ENCODE assay signal across 9 cellular contexts in the genomic region with DNA sequence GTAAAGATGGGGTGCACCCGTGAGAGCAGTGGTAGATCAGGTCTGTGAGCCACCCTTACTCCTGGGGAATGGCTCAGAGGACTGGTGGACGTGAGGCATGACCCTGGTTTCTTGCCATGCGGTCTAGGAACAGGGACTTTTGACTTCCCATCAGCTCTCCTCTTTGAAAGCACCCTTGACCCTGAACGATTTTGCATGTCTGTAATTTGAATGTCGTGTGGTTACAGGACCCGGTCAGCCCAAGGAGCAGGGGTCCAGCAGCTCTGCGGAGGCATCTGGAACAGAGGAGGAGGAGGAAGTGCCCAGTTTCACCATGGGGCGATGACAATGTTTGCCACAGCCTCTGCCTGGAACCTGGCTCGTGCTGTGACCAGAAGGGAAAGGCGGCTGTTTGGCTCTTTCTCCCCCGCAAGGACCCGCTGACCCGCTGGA. TPM values are rescaled to one million over a fixed set of nuclear protein-coding genes. Genes with fewer than 3 reads are reported as not detected.
DNase-seq lines count a peak whose midpoint lies in the region; ATAC-seq and TF ChIP-seq lines count a peak whose summit lies in the region.
"Had no signal": no experiment of that assay in that cellular context is flagged by ENCODE, and none has a peak within 500 bp of the region (broad histone marks: within the 10 kb centered on the region; RNA-seq: fewer than 3 reads in every experiment).

No MANE protein-coding gene starts in this region.

- H3K4me2 ChIP-seq in PC-3 (ENCODE audit: low read length), result no peak overlapping the region

- H3K36me3 Mint-ChIP-seq in CD8-positive, alpha-beta T cell, result peaks cover 30% of the 10 kb centered on the region

- H3K9me2 ChIP-seq in PC-3 (replicated peaks; ENCODE audit: low read length), result no peaks in the 10 kb centered on the region

- no peaks in the 10 kb centered on the region for H3K27me3 ChIP-seq in CD8-positive, alpha-beta T cell (ENCODE audit: insufficient read depth, low read length)
- no peaks in the 10 kb centered on the region for H3K27me3 ChIP-seq in Peyer's patch
- no peaks in the 10 kb centered on the region for H3K27me3 ChIP-seq in layer of hippocampus (ENCODE audit: control insufficient read depth, insufficient read depth, low read length)
- H3K27me3 ChIP-seq in PC-3 (ENCODE audit: low read length), result no peaks in the 10 kb centered on the region

- TF ChIP-seq CTCF in CD8-positive, alpha-beta T cell (IDR thresholded peaks at IDR 0.05), result no peak
- TF ChIP-seq CTCF in Peyer's patch (IDR thresholded peaks at IDR 0.05) (no peak), PC-3 (conservative IDR thresholded peaks at IDR 0.05; ENCODE audit: low read depth, low read length) (no peak)

- no peak overlapping the region for H2AFZ ChIP-seq in PC-3 (ENCODE audit: low read length)

- H3F3A ChIP-seq in PC-3 (ENCODE audit: low read length, unreplicated experiment), result no peaks in the 10 kb centered on the region

- H3K4me1 ChIP-seq in CD8-positive, alpha-beta T cell (ENCODE audit: insufficient read depth, low read length), result peaks cover 81% of the 10 kb centered on the region
- H3K4me1 ChIP-seq in Peyer's patch (peaks cover 0 to 49% (median 20%) of the 10 kb centered on the region in 4 donors), PC-3 (ENCODE audit: insufficient read depth, low read length) (no peaks in the 10 kb centered on the region)

- no TSS peak for BruUV-seq in PC-3 (replicated peaks; lab: Mats Ljungman, UMichigan)

- H3K4me3 Mint-ChIP-seq in CD8-positive, alpha-beta T cell, result peak overlapping the region; percentile 55

- no peak for ATAC-seq in CD8-positive, alpha-beta T cell
- ATAC-seq in GM21447 (IDR thresholded peaks at IDR 0.05; ENCODE audit: unreplicated experiment), result peak; percentile 40
- no peak for ATAC-seq in PC-3
- no peak for ATAC-seq in GM21737 (IDR thresholded peaks at IDR 0.05; ENCODE audit: unreplicated experiment)
- no peak for ATAC-seq in HG03354 (IDR thresholded peaks at IDR 0.05; ENCODE audit: poor library complexity, severe bottlenecking, unreplicated experiment)

- DNase-seq in CD8-positive, alpha-beta T cell, result no peak
- DNase-seq in Peyer's patch (peak in 2 of 3 donors; percentile 64 to 71), PC-3 (no peak)
- DNase-seq in central memory CD4-positive, alpha-beta T cell, result no peak
- DNase-seq: NK-92 treated with Interleukin-12 subunit alpha and Interleukin-12 subunit beta, amount 100 ng/mL, for 24 hours had no signal

- H3K4me1 Mint-ChIP-seq in CD8-positive, alpha-beta T cell (ENCODE audit: low read depth), result peaks cover 79% of the 10 kb centered on the region

- CTCF ChIA-PET in CD8-positive, alpha-beta T cell (lab: Charles Lee), result interaction anchor here (2.2 to 2.9 kb wide), 3 partner anchors 9 to 19 kb away, joined by 8 to 12 read pairs (median 10); no protein-coding TSS in a partner anchor
- CTCF ChIA-PET in PC-3 (lab: Charles Lee), result no interaction called here

- POLR2A ChIA-PET in CD8-positive, alpha-beta T cell (lab: Charles Lee), result interaction anchor here (1.9 to 3.7 kb wide), 4 partner anchors 7 to 40 kb away, joined by 9 to 48 read pairs (median 12); partner anchors contain the start of genes ALKBH4 and LRWD1
- POLR2A ChIA-PET in PC-3 (lab: Charles Lee; ENCODE audit: unreplicated experiment), result no interaction called here

- no peaks in the 10 kb centered on the region for H4K20me1 ChIP-seq in PC-3 (ENCODE audit: low read length)

- H3K9me3 Mint-ChIP-seq in CD8-positive, alpha-beta T cell, result no peaks in the 10 kb centered on the region

- H3K36me3 ChIP-seq in CD8-positive, alpha-beta T cell (ENCODE audit: insufficient read depth, low read length), result peaks cover 6% of the 10 kb centered on the region
- peaks cover 0 to 27% (median 0%) of the 10 kb centered on the region in 3 donors for H3K36me3 ChIP-seq in Peyer's patch
- H3K36me3 ChIP-seq in PC-3 (ENCODE audit: low read depth, low read length), result peaks cover 10% of the 10 kb centered on the region; the same call in 1 of the 2 replicates

- H3K9ac ChIP-seq in PC-3 (ENCODE audit: low read length), result no peak overlapping the region

- H3K4me3 ChIP-seq in CD8-positive, alpha-beta T cell (ENCODE audit: low read depth, low read length), result no peak overlapping the region
- H3K4me3 ChIP-seq in Peyer's patch (peak overlapping the region in 1 of 4 donors; percentile 29), PC-3 (ENCODE audit: low read length) (no peak overlapping the region)

- no peak overlapping the region for H3K27ac ChIP-seq in CD8-positive, alpha-beta T cell (ENCODE audit: low read depth, low read length)
- peak overlapping the region; percentile 79 to 98 (median 92) for H3K27ac ChIP-seq in Peyer's patch
- H3K27ac ChIP-seq in layer of hippocampus (ENCODE audit: low read depth, low read length), result peak overlapping the region; percentile 40
- no peak overlapping the region for H3K27ac ChIP-seq in PC-3 (ENCODE audit: low read length)

- no peaks in the 10 kb centered on the region for H3K9me3 ChIP-seq in CD8-positive, alpha-beta T cell (ENCODE audit: low read length)
- H3K9me3 ChIP-seq in Peyer's patch (no peaks in the 10 kb centered on the region), PC-3 (ENCODE audit: low read length) (no peaks in the 10 kb centered on the region)

- peak overlapping the region; percentile 100 for H3K27ac Mint-ChIP-seq in CD8-positive, alpha-beta T cell

- H3K27me3 Mint-ChIP-seq in CD8-positive, alpha-beta T cell (ENCODE audit: low read depth), result no peaks in the 10 kb centered on the region

- TF ChIP-seq POLR2A in Peyer's patch (IDR thresholded peaks at IDR 0.05), result no peak

- no peaks in the 10 kb centered on the region for H3K79me2 ChIP-seq in PC-3 (ENCODE audit: low read length)

- intact Hi-C loops in CD8-positive, alpha-beta T cell (cut with DNase I, micrococcal nuclease), result loop anchor here in 1 of 2 experiments (1.0 kb wide), 2 partner anchors 9 to 10 kb away; no protein-coding TSS in a partner anchor
- intact Hi-C loops in PC-3 (cut with micrococcal nuclease), result no loop called here

RNA-seq across cellular contexts. Expression of gene ORAI2, which starts 8.6 kb away (rescaled TPM):
- total RNA-seq in CD8-positive, alpha-beta T cell, result 10 to 100 TPM; 20.4 to 25.5 TPM
- total RNA-seq in Peyer's patch, result 10 to 100 TPM in 1 of 4 donors, 1 to 10 TPM in 3; 2.1 to 39.6 (median 4.2) TPM
- 20.8 and 21.5 TPM in 2 replicates for total RNA-seq in PC-3 (2014; rRNA removed)

RNA-seq across cellular contexts. Expression of gene PRKRIP1, which starts 28.6 kb away (rescaled TPM):
- 10 to 100 TPM; 51.1 to 57.2 TPM for total RNA-seq in CD8-positive, alpha-beta T cell
- 10 to 100 TPM; 20.7 to 63.5 (median 38.2) TPM for total RNA-seq in Peyer's patch
- total RNA-seq in PC-3 (2014; rRNA removed), result 28.9 and 49.4 TPM in 2 replicates

RNA-seq across cellular contexts. Expression of gene ALKBH4, which starts 39.9 kb away (rescaled TPM):
- total RNA-seq in CD8-positive, alpha-beta T cell, result 1 to 10 TPM; 4.4 to 5.2 TPM
- total RNA-seq in Peyer's patch, result 10 to 100 TPM; 10.7 to 40.5 (median 18.7) TPM
- total RNA-seq in PC-3 (2014; rRNA removed), result 21.3 and 31.0 TPM in 2 replicates

RNA-seq across cellular contexts. Expression of gene LRWD1, which starts 40.0 kb away (rescaled TPM):
- 10 to 100 TPM; 14.9 to 19.1 TPM for total RNA-seq in CD8-positive, alpha-beta T cell
- 10 to 100 TPM; 22.6 to 79.2 (median 23.8) TPM for total RNA-seq in Peyer's patch
- total RNA-seq in PC-3 (2014; rRNA removed), result 41.8 and 69.5 TPM in 2 replicates

RNA-seq across cellular contexts. Expression of gene POLR2J, which starts 53.9 kb away (rescaled TPM):
- 10 to 100 TPM; 37.4 to 42.9 TPM for total RNA-seq in CD8-positive, alpha-beta T cell
- total RNA-seq in Peyer's patch (10 to 100 TPM; 13.2 to 27.9 (median 22.5) TPM), PC-3 (2014; rRNA removed) (71.6 and 101 TPM in 2 replicates)

Comparison
In these comparisons a context has a peak if more than half of its experiments do, and no peak if none do; other contexts are left out.
1. DNase-seq: peak in Peyer's patch (2 of 3); none in CD8-positive, alpha-beta T cell (0 of 7), PC-3 (single experiment) and central memory CD4-positive, alpha-beta T cell (single experiment).
2. H3K27ac ChIP-seq: peak in Peyer's patch (4 of 4) and layer of hippocampus (single experiment); none in CD8-positive, alpha-beta T cell (single experiment) and PC-3 (single experiment).